8 cellular contexts compared by ENCODE assay signal in genomic region chr2:162072181-162072702, GRCh38. TPM values are rescaled to one million over a fixed set of nuclear protein-coding genes. Genes with fewer than 3 reads are reported as not detected.
DNase-seq lines count a peak whose midpoint lies in the region; ATAC-seq and TF ChIP-seq lines count a peak whose summit lies in the region.

No MANE protein-coding gene starts in this region.

- H3K9me3 Mint-ChIP-seq in activated T-cell treated with anti-CD3 and anti-CD28 coated beads, Interleukin-2, amount 50 U/mL, for 4 hours = no peaks in the 10 kb centered on the region
- peaks cover 3% of the 10 kb centered on the region for H3K9me3 Mint-ChIP-seq in activated T-helper 2 cell treated with anti-CD3 and anti-CD28 coated beads, Interferon-gamma antibody, Interleukin-2, Interleukin-4, amounts not matched to agents 10 μg/mL and 5 μg/mL and 100 μg/mL, durations not matched to agents 14 hours and 24 hours and 36 hours
- H3K9me3 Mint-ChIP-seq in neural crest cell = no peaks in the 10 kb centered on the region

- peak overlapping the region; percentile 74 for H3K27ac Mint-ChIP-seq in activated T-helper 2 cell treated with anti-CD3 and anti-CD28 coated beads, Interferon-gamma antibody, Interleukin-2, Interleukin-4, amounts not matched to agents 10 μg/mL and 5 μg/mL and 100 μg/mL, durations not matched to agents 14 hours and 24 hours and 36 hours
- no peak overlapping the region for H3K27ac Mint-ChIP-seq in neural crest cell (ENCODE audit: unreplicated experiment)

- H3K4me3 Mint-ChIP-seq in activated T-cell treated with anti-CD3 and anti-CD28 coated beads, Interleukin-2, amount 50 U/mL, for 4 hours = peak overlapping the region; percentile 88
- H3K4me3 Mint-ChIP-seq in activated T-helper 2 cell treated with anti-CD3 and anti-CD28 coated beads, Interferon-gamma antibody, Interleukin-2, Interleukin-4, amounts not matched to agents 10 μg/mL and 5 μg/mL and 100 μg/mL, durations not matched to agents 14 hours and 24 hours and 36 hours (ENCODE audit: low read depth) = peak overlapping the region; percentile 87
- peak overlapping the region; percentile 43 for H3K4me3 Mint-ChIP-seq in neural crest cell

- H3K27me3 Mint-ChIP-seq in activated T-cell treated with anti-CD3 and anti-CD28 coated beads, Interleukin-2, amount 50 U/mL, for 4 hours (ENCODE audit: low read depth) = no peaks in the 10 kb centered on the region
- H3K27me3 Mint-ChIP-seq in activated T-helper 2 cell treated with anti-CD3 and anti-CD28 coated beads, Interferon-gamma antibody, Interleukin-2, Interleukin-4, amounts not matched to agents 10 μg/mL and 5 μg/mL and 100 μg/mL, durations not matched to agents 14 hours and 24 hours and 36 hours (ENCODE audit: low read depth) = no peaks in the 10 kb centered on the region
- H3K27me3 Mint-ChIP-seq in neural crest cell (ENCODE audit: low read depth) = peaks cover 42% of the 10 kb centered on the region

- TF ChIP-seq CTCF in neural crest cell (conservative IDR thresholded peaks at IDR 0.05) = no peak

- peaks cover 5% of the 10 kb centered on the region for H3K36me3 Mint-ChIP-seq in activated T-cell treated with anti-CD3 and anti-CD28 coated beads, Interleukin-2, amount 50 U/mL, for 4 hours (ENCODE audit: insufficient read depth)
- H3K36me3 Mint-ChIP-seq in activated T-helper 2 cell treated with anti-CD3 and anti-CD28 coated beads, Interferon-gamma antibody, Interleukin-2, Interleukin-4, amounts not matched to agents 10 μg/mL and 5 μg/mL and 100 μg/mL, durations not matched to agents 14 hours and 24 hours and 36 hours (ENCODE audit: low read depth) = peaks cover 69% of the 10 kb centered on the region
- no peaks in the 10 kb centered on the region for H3K36me3 Mint-ChIP-seq in neural crest cell (ENCODE audit: low read depth)

- no peak for DNase-seq in activated T-cell treated with anti-CD3 and anti-CD28 coated beads, Interleukin-2, amount 50 U/mL, for 4 hours
- DNase-seq in activated T-cell treated with anti-CD3 and anti-CD28 coated beads, Interleukin-2, amount 50 U/mL, for 1 hour = no peak
- DNase-seq in activated T-helper 2 cell treated with anti-CD3 and anti-CD28 coated beads, Interferon-gamma antibody, Interleukin-2, Interleukin-4, amounts not matched to agents 10 μg/mL and 5 μg/mL and 100 μg/mL, durations not matched to agents 14 hours and 24 hours and 36 hours (ENCODE audit: low spot score) = no peak
- DNase-seq in neural crest cell (ENCODE audit: low read depth, low spot score) = no peak
- DNase-seq in SW480 (ENCODE audit: low spot score) = no peak
- no peak for DNase-seq in NOMO-1 treated with DMSO at 0.1 percent for 48 hours (lab: John Stamatoyannopoulos, UW; ENCODE audit: unreplicated experiment)

- peaks cover 54% of the 10 kb centered on the region for H3K4me1 Mint-ChIP-seq in activated T-cell treated with anti-CD3 and anti-CD28 coated beads, Interleukin-2, amount 50 U/mL, for 4 hours (ENCODE audit: low read depth)
- peaks cover 62% of the 10 kb centered on the region for H3K4me1 Mint-ChIP-seq in activated T-helper 2 cell treated with anti-CD3 and anti-CD28 coated beads, Interferon-gamma antibody, Interleukin-2, Interleukin-4, amounts not matched to agents 10 μg/mL and 5 μg/mL and 100 μg/mL, durations not matched to agents 14 hours and 24 hours and 36 hours (ENCODE audit: low read depth)
- peaks cover 35% of the 10 kb centered on the region for H3K4me1 Mint-ChIP-seq in neural crest cell

- ATAC-seq in activated T-cell treated with anti-CD3 and anti-CD28 coated beads, Interleukin-2, amount 50 U/mL, for 4 hours = peak; percentile 74 to 76
- ATAC-seq in HG02981 (IDR thresholded peaks at IDR 0.05; ENCODE audit: unreplicated experiment) = peak; percentile 44
- ATAC-seq in esophagus mucosa = no peak

- intact Hi-C loops in activated T-helper 2 cell treated with anti-CD3 and anti-CD28 coated beads, Interferon-gamma antibody, Interleukin-2, Interleukin-4, amounts not matched to agents 10 μg/mL and 5 μg/mL and 100 μg/mL, durations not matched to agents 14 hours and 24 hours and 36 hours (cut with micrococcal nuclease) = loop anchor here (1.0 to 5.0 kb wide), 7 partner anchors 13 to 995 kb away; no protein-coding TSS in a partner anchor

RNA-seq across cellular contexts. Expression of gene DPP4, which starts 1.8 kb away (rescaled TPM):
- 10 to 100 TPM in 2 of 3 donors, 1 to 10 TPM in 1; 8.6 to 15.6 (median 15.3) TPM for total RNA-seq in activated T-cell treated with anti-CD3 and anti-CD28 coated beads, Interleukin-2, amount 50 U/mL, for 4 hours
- 65.8 and 67.0 TPM in 2 replicates for total RNA-seq in activated T-helper 2 cell treated with anti-CD3 and anti-CD28 coated beads, Interferon-gamma antibody, Interleukin-2, Interleukin-4, amounts not matched to agents 10 μg/mL and 5 μg/mL and 100 μg/mL, durations not matched to agents 14 hours and 24 hours and 36 hours
- total RNA-seq in neural crest cell (0.82 and 1.6 TPM in 2 replicates), esophagus mucosa (0.56 TPM)
